1 cellular context compared by ENCODE assay signal in the genomic region with DNA sequence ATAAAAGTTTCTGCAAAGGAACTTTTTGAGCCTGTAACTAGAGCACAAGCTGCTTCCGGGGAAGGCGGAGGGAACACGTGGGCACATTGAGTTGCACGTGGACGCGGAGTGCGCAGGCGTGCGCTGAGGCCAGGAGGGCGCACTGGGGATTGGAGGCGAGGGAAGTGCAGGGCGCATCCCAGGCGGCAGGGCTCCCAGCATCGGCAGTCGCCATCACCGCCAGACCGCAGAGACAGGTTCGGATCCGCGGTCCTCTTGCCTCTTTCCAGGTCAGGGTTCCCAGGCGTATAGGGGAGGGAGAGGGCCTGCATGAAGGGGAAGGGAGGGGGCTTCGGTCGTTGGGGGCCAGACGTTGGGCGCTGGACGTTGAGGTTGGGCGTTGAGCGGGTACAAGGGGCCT.
TF ChIP-seq lines count a peak whose summit lies in the region.

A gene with protein sequence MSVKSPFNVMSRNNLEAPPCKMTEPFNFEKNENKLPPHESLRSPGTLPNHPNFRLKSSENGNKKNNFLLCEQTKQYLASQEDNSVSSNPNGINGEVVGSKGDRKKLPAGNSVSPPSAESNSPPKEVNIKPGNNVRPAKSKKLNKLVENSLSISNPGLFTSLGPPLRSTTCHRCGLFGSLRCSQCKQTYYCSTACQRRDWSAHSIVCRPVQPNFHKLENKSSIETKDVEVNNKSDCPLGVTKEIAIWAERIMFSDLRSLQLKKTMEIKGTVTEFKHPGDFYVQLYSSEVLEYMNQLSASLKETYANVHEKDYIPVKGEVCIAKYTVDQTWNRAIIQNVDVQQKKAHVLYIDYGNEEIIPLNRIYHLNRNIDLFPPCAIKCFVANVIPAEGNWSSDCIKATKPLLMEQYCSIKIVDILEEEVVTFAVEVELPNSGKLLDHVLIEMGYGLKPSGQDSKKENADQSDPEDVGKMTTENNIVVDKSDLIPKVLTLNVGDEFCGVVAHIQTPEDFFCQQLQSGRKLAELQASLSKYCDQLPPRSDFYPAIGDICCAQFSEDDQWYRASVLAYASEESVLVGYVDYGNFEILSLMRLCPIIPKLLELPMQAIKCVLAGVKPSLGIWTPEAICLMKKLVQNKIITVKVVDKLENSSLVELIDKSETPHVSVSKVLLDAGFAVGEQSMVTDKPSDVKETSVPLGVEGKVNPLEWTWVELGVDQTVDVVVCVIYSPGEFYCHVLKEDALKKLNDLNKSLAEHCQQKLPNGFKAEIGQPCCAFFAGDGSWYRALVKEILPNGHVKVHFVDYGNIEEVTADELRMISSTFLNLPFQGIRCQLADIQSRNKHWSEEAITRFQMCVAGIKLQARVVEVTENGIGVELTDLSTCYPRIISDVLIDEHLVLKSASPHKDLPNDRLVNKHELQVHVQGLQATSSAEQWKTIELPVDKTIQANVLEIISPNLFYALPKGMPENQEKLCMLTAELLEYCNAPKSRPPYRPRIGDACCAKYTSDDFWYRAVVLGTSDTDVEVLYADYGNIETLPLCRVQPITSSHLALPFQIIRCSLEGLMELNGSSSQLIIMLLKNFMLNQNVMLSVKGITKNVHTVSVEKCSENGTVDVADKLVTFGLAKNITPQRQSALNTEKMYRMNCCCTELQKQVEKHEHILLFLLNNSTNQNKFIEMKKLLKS (plus strand): TSS at position 206 of the 400 bp plus-strand sequence. CDS start 8,479 bp downstream, outside the sequence.

TF ChIP-seq in IMR-90, 13 proteins besides CTCF, POLR2A, EP300 and RAD21:
- TF ChIP-seq RCOR1 (IDR thresholded peaks at IDR 0.05; ENCODE audit: insufficient replicate concordance, low read length) (no peak), CHD1 (IDR thresholded peaks at IDR 0.05; ENCODE audit: low read depth, low read length) (no peak), SMC3 (IDR thresholded peaks at IDR 0.05; ENCODE audit: low read depth, low read length) (no peak), BHLHE40 (IDR thresholded peaks at IDR 0.05; ENCODE audit: low read depth, low read length) (no peak), NFE2L2 (IDR thresholded peaks at IDR 0.05; ENCODE audit: low read depth, low read length) (no peak)
- TF ChIP-seq, protein P1, sequence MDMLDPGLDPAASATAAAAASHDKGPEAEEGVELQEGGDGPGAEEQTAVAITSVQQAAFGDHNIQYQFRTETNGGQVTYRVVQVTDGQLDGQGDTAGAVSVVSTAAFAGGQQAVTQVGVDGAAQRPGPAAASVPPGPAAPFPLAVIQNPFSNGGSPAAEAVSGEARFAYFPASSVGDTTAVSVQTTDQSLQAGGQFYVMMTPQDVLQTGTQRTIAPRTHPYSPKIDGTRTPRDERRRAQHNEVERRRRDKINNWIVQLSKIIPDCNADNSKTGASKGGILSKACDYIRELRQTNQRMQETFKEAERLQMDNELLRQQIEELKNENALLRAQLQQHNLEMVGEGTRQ (IDR thresholded peaks at IDR 0.05; ENCODE audit: low read depth, low read length), result no peak
